Comparison of ENCODE assay signal across 8 cellular contexts in the genomic region with DNA sequence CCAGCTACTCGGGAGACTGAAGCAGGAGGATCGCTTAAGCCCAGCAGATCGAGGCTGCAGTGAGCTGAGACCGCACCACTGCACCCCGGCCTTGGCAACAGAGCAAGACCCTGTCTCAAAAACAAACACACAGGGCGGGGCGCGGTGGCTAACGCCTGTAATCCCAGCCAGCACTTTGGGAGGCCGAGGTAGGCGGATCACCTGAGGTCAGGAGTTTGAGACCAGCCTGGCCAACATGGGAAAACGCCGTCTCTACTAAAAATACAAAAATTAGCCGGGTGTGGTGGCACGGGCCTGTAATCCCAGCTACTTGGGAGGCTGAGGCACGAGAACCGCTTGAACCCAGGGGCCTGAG. TPM values are rescaled to one million over a fixed set of nuclear protein-coding genes. Genes with fewer than 3 reads are reported as not detected.
DNase-seq lines count a peak whose midpoint lies in the region; ATAC-seq and TF ChIP-seq lines count a peak whose summit lies in the region.
"Not testable (repeated sequence)": the region's sequence is repeated elsewhere in the genome, so short reads cannot be mapped to it uniquely, and the experiment has no call there.

No MANE protein-coding gene starts in this region.

- H3K4me1 ChIP-seq in heart left ventricle: peaks cover 0 to 11% (median 0%) of the 10 kb centered on the region in 12 donors
- not testable (repeated sequence) for H3K4me1 ChIP-seq in muscle layer of colon (ENCODE audit: insufficient read depth, low read length); osteoblast (ENCODE audit: insufficient read depth, low read length); skeletal muscle tissue (ENCODE audit: control insufficient read depth in 3 of 3, insufficient read depth in 3 of 3, low read length in 3 of 3); upper lobe of right lung

- TF ChIP-seq POLR2A in heart left ventricle (IDR thresholded peaks at IDR 0.05): not testable (repeated sequence)

- H3K4me1 Mint-ChIP-seq in CD14-positive monocyte; activated T-cell treated with anti-CD3 and anti-CD28 coated beads, Interleukin-2, amount 50 U/mL, for 24 hours (ENCODE audit: low read depth); chondrocyte (ENCODE audit: low read depth): not testable (repeated sequence)

- DNase-seq in CD14-positive monocyte (ENCODE audit: low spot score); activated T-cell treated with anti-CD3 and anti-CD28 coated beads, Interleukin-2, amount 50 U/mL, for 24 hours; chondrocyte (ENCODE audit: low spot score); heart left ventricle; osteoblast (ENCODE audit: insufficient read length, low spot score, missing footprints); upper lobe of right lung: not testable (repeated sequence)

- H3K27me3 Mint-ChIP-seq in CD14-positive monocyte (ENCODE audit: low read depth in 3 of 3): peaks cover 19 to 34% (median 31%) of the 10 kb centered on the region in 3 donors
- H3K27me3 Mint-ChIP-seq in activated T-cell treated with anti-CD3 and anti-CD28 coated beads, Interleukin-2, amount 50 U/mL, for 24 hours: peaks cover 45% of the 10 kb centered on the region
- not testable (repeated sequence) for H3K27me3 Mint-ChIP-seq in chondrocyte (ENCODE audit: low read depth)

- intact Hi-C loops in CD14-positive monocyte (cut with micrococcal nuclease); heart left ventricle (cut with DNase I); upper lobe of right lung (cut with DNase I): not testable (repeated sequence)

- not testable (repeated sequence) for ATAC-seq in heart left ventricle, upper lobe of right lung

- H3K4me3 Mint-ChIP-seq in CD14-positive monocyte (peak overlapping the region; percentile 77 to 94), chondrocyte (ENCODE audit: unreplicated experiment) (peak overlapping the region; percentile 75)
- H3K4me3 Mint-ChIP-seq in activated T-cell treated with anti-CD3 and anti-CD28 coated beads, Interleukin-2, amount 50 U/mL, for 24 hours: peak overlapping the region; percentile 53

- WGBS in heart left ventricle, 4 donors: 93 to 96% (median 96%) methylated on average over 14 to 17 of the region's 17 CpGs

- H3K27ac Mint-ChIP-seq in CD14-positive monocyte; activated T-cell treated with anti-CD3 and anti-CD28 coated beads, Interleukin-2, amount 50 U/mL, for 24 hours; chondrocyte (ENCODE audit: unreplicated experiment): not testable (repeated sequence)

- not testable (repeated sequence) for H3K36me3 Mint-ChIP-seq in CD14-positive monocyte; activated T-cell treated with anti-CD3 and anti-CD28 coated beads, Interleukin-2, amount 50 U/mL, for 24 hours (ENCODE audit: low read depth); chondrocyte (ENCODE audit: low read depth)

- H3K36me3 ChIP-seq in heart left ventricle; muscle layer of colon (ENCODE audit: insufficient read depth, low read length); osteoblast (ENCODE audit: insufficient read depth, low read length); skeletal muscle tissue (ENCODE audit: control insufficient read depth in 3 of 3, insufficient read depth in 3 of 3, low read length in 3 of 3); upper lobe of right lung: not testable (repeated sequence)

- H3K4me2 ChIP-seq in osteoblast (ENCODE audit: insufficient read depth, low read length): peak overlapping the region; percentile 76

- not testable (repeated sequence) for H3K27ac ChIP-seq in heart left ventricle; muscle layer of colon (ENCODE audit: low read depth, low read length); osteoblast (ENCODE audit: low read depth, low read length); skeletal muscle tissue (ENCODE audit: low read depth, low read length); upper lobe of right lung

- not testable (repeated sequence) for H4K20me1 ChIP-seq in osteoblast (ENCODE audit: insufficient read depth, low read length)

- H3K27me3 ChIP-seq in heart left ventricle (peaks cover 0 to 27% (median 12%) of the 10 kb centered on the region in 9 donors), osteoblast (ENCODE audit: insufficient read depth, low read length) (peaks cover 19% of the 10 kb centered on the region), skeletal muscle tissue (ENCODE audit: control insufficient read depth in 3 of 3, insufficient read depth in 3 of 3, low read length in 3 of 3) (peaks cover 7 to 14% (median 10%) of the 10 kb centered on the region in 3 donors)
- not testable (repeated sequence) for H3K27me3 ChIP-seq in muscle layer of colon (ENCODE audit: control insufficient read depth in 1 of 2, insufficient read depth in 2 of 2, low read length in 2 of 2); upper lobe of right lung

- not testable (repeated sequence) for H2AFZ ChIP-seq in osteoblast (ENCODE audit: low read length)

- not testable (repeated sequence) for H3K9me3 ChIP-seq in heart left ventricle; muscle layer of colon (ENCODE audit: low read length); osteoblast (ENCODE audit: low read depth, low read length); skeletal muscle tissue (ENCODE audit: control insufficient read depth in 3 of 3, low read length in 3 of 3); upper lobe of right lung

- H3K9ac ChIP-seq in muscle layer of colon (ENCODE audit: low read length) (peak overlapping the region; percentile 57), skeletal muscle tissue (ENCODE audit: low read depth in 1 of 3, low read length in 3 of 3) (peak overlapping the region in 1 of 3 donors; percentile 66)

- not testable (repeated sequence) for H3K9me3 Mint-ChIP-seq in CD14-positive monocyte; activated T-cell treated with anti-CD3 and anti-CD28 coated beads, Interleukin-2, amount 50 U/mL, for 24 hours; chondrocyte (ENCODE audit: low read depth)

- H3K4me3 ChIP-seq in heart left ventricle: peak overlapping the region in 8 of 12 donors; percentile 27 to 58 (median 49)
- H3K4me3 ChIP-seq in muscle layer of colon (ENCODE audit: low read depth in 1 of 2, low read length in 2 of 2): peak overlapping the region in 1 of 2 donors; percentile 70
- not testable (repeated sequence) for H3K4me3 ChIP-seq in osteoblast (ENCODE audit: insufficient read depth, low read length)
- H3K4me3 ChIP-seq in skeletal muscle tissue (ENCODE audit: low read length in 3 of 3): peak overlapping the region in 2 of 3 donors; percentile 69 to 72
- peak overlapping the region; percentile 45 for H3K4me3 ChIP-seq in upper lobe of right lung

- H3K79me2 ChIP-seq in osteoblast (ENCODE audit: insufficient read depth, low read length): not testable (repeated sequence)

- not testable (repeated sequence) for TF ChIP-seq CTCF in CD14-positive monocyte (IDR thresholded peaks at IDR 0.05); chondrocyte (IDR thresholded peaks at IDR 0.05); heart left ventricle (IDR thresholded peaks at IDR 0.05); osteoblast (IDR thresholded peaks at IDR 0.05; ENCODE audit: extremely low read depth, low read depth, low read length); upper lobe of right lung (IDR thresholded peaks at IDR 0.05)

RNA-seq across cellular contexts. Expression of gene SLC47A1, which starts 46.9 kb away (rescaled TPM):
- polyA plus RNA-seq in CD14-positive monocyte: 1 to 10 TPM in 1 of 2 donors, under 1 TPM in 1; 0.44 to 2.0 TPM
- total RNA-seq in chondrocyte: 1.7 to 4.9 TPM (median 2.0 TPM) in 3 replicates
- 10 to 100 TPM in 7 of 9 donors, 1 to 10 TPM in 2; 5.8 to 25.5 (median 12.4) TPM for total RNA-seq in heart left ventricle
- 1 to 10 TPM; 1.8 to 9.1 TPM for polyA plus RNA-seq in heart left ventricle
- 0.88 and 1.1 TPM in 2 replicates for total RNA-seq in osteoblast
- 0.52 TPM for total RNA-seq in skeletal muscle tissue
- total RNA-seq in upper lobe of right lung: 13.4 TPM
